26 cellular contexts compared by ENCODE assay signal in the genomic region with DNA sequence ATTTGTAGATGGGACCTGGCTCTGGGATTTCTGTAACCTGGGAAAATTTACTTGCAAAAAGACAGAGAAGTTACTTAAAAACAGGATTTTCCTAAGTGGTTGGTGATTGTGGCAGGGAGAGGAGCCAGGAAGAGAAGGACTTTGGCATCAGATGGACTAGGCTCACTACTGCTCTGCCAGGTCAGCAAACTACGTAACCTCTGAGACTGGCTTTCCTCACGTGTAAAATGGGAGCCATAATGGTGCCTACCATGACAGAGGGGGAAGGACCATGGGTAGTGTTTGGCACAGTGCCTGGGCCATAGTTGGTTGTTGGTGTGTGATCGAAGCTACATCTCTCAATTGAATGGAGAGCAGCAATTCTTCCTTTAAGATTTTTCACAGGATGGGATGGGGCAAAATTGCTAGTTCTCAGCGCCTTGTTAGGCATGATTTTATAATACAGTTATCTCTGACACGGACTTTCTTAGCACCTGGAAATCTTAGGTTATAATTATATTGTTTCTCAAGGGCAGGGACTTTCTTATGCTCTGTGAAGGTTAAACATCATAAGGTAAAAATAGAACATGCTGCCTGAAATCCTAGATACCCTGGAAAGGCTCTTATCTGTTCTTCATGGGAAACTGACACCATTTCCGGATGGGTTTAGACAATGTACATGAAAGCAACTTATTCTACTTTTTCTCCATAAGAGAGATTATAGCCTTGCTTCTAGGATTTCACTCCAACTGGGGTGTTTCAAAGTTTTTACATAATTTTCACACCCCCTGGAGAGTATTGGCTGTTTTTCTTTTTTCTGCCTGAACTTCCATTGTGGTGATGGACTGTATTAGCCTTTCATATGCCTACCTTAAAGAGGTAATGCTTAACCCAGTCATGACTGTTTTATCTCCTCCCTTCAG. TPM values are rescaled to one million over a fixed set of nuclear protein-coding genes. Genes with fewer than 3 reads are reported as not detected.
DNase-seq lines count a peak whose midpoint lies in the region; ATAC-seq and TF ChIP-seq lines count a peak whose summit lies in the region.
"Had no signal": no experiment of that assay in that cellular context is flagged by ENCODE, and none has a peak within 500 bp of the region (broad histone marks: within the 10 kb centered on the region; RNA-seq: fewer than 3 reads in every experiment).

No MANE protein-coding gene starts in this region.

- H3K4me1 ChIP-seq in left ventricle myocardium inferior (peaks cover 57% of the 10 kb centered on the region), right atrium auricular region (peaks cover 0 to 36% of the 10 kb centered on the region in 2 donors), right lobe of liver (peaks cover 0 to 6% (median 0%) of the 10 kb centered on the region in 4 donors), MM.1S (ENCODE audit: low read length) (no peaks in the 10 kb centered on the region)
- H3K4me1 ChIP-seq: Caco-2, HAP-1 had no signal

- peak; percentile 59 to 92 (median 62) for ATAC-seq in right lobe of liver
- no peak for ATAC-seq in HG03520 (IDR thresholded peaks at IDR 0.05; ENCODE audit: unreplicated experiment)
- ATAC-seq in HG02571 (IDR thresholded peaks at IDR 0.05; ENCODE audit: unreplicated experiment), result no peak
- ATAC-seq: effector memory CD8-positive, alpha-beta T cell; PC-3; T-helper 17 cell had no signal

- H3K4me2 ChIP-seq in MM.1S (ENCODE audit: low read depth, low read length), result no peak overlapping the region

- DNase-seq in left ventricle myocardium inferior (no peak), right atrium auricular region (ENCODE audit: low spot score) (no peak), chondrocyte (ENCODE audit: low spot score) (no peak), right lobe of liver (peak in 1 of 3 donors; percentile 54), MM.1S (no peak)
- DNase-seq: activated CD4-positive, alpha-beta T cell treated with anti-CD3 and anti-CD28 coated beads, Interleukin-2, amount 50 U/mL, for 4 hours; activated gamma-delta T cell treated with Interleukin-2 at 50 U/mL for 16 hours; activated T-cell treated with anti-CD3 and anti-CD28 coated beads, Interleukin-2, amount 50 U/mL, for 48 hours; Caco-2; DMS79; effector memory CD8-positive, alpha-beta T cell; erythroblast; kidney glomerular epithelial cell; NCI-H1694; NCI-H526; PC-3; posterior cingulate gyrus; SHP77; stimulated activated CD4-positive, alpha-beta T cell treated with anti-CD3 and anti-CD28 coated beads, Interleukin-4, amount 100 ng/mL, for 24 hours; T-helper 17 cell; transverse colon had no signal

- H3K4me1 Mint-ChIP-seq in chondrocyte (ENCODE audit: low read depth), result peaks cover 90% of the 10 kb centered on the region
- H3K4me1 Mint-ChIP-seq: CD14-positive monocyte, T-helper 17 cell had no signal

- H3K79me2 ChIP-seq in MM.1S (ENCODE audit: low read length), result no peaks in the 10 kb centered on the region

- intact Hi-C loops in left ventricle myocardium inferior (cut with micrococcal nuclease), result no loop called here
- intact Hi-C loops in right lobe of liver (cut with DNase I), result no loop called here

- H3K27ac Mint-ChIP-seq in chondrocyte (ENCODE audit: unreplicated experiment), result peak overlapping the region; percentile 55
- H3K27ac Mint-ChIP-seq: CD14-positive monocyte; effector memory CD8-positive, alpha-beta T cell; T-helper 17 cell had no signal

- no peak overlapping the region for H3K4me3 Mint-ChIP-seq in chondrocyte (ENCODE audit: unreplicated experiment)
- H3K4me3 Mint-ChIP-seq: CD14-positive monocyte; effector memory CD8-positive, alpha-beta T cell; T-helper 17 cell had no signal

- H2AFZ ChIP-seq in MM.1S (ENCODE audit: low read length), result no peak overlapping the region

- H3F3A ChIP-seq in MM.1S (ENCODE audit: insufficient read depth, low read length), result no peaks in the 10 kb centered on the region

- H3K27me3 Mint-ChIP-seq in chondrocyte (ENCODE audit: low read depth), result no peaks in the 10 kb centered on the region

- H3K9me3 Mint-ChIP-seq in chondrocyte (ENCODE audit: low read depth), result no peaks in the 10 kb centered on the region
- H3K9me3 Mint-ChIP-seq: effector memory CD8-positive, alpha-beta T cell had no signal

- TF ChIP-seq CTCF in left ventricle myocardium inferior (IDR thresholded peaks at IDR 0.05; ENCODE audit: borderline replicate concordance), result no peak
- TF ChIP-seq CTCF in right atrium auricular region (IDR thresholded peaks at IDR 0.05), result no peak
- TF ChIP-seq CTCF in chondrocyte (IDR thresholded peaks at IDR 0.05), result no peak
- no peak for TF ChIP-seq CTCF in right lobe of liver (IDR thresholded peaks at IDR 0.05)
- TF ChIP-seq CTCF in MM.1S (IDR thresholded peaks at IDR 0.05; ENCODE audit: low read length), result no peak

- H3K4me3 ChIP-seq in left ventricle myocardium inferior, result no peak overlapping the region
- no peak overlapping the region for H3K4me3 ChIP-seq in right atrium auricular region
- H3K4me3 ChIP-seq in right lobe of liver, result no peak overlapping the region
- no peak overlapping the region for H3K4me3 ChIP-seq in MM.1S (ENCODE audit: low read length)
- H3K4me3 ChIP-seq: ascending aorta, HAP-1, transverse colon had no signal

- H3K9me3 ChIP-seq in left ventricle myocardium inferior (replicated peaks), result no peaks in the 10 kb centered on the region
- H3K9me3 ChIP-seq in right atrium auricular region, result no peaks in the 10 kb centered on the region
- H3K9me3 ChIP-seq in right lobe of liver, result no peaks in the 10 kb centered on the region
- no peaks in the 10 kb centered on the region for H3K9me3 ChIP-seq in MM.1S (replicated peaks; ENCODE audit: insufficient read depth, low read length)
- H3K9me3 ChIP-seq: ascending aorta, Caco-2, HAP-1, transverse colon had no signal

- no peaks in the 10 kb centered on the region for H4K20me1 ChIP-seq in MM.1S (ENCODE audit: insufficient read depth, low read length)

- no peaks in the 10 kb centered on the region for H3K36me3 ChIP-seq in left ventricle myocardium inferior
- no peaks in the 10 kb centered on the region for H3K36me3 ChIP-seq in right atrium auricular region
- H3K36me3 ChIP-seq in right lobe of liver, result no peaks in the 10 kb centered on the region
- H3K36me3 ChIP-seq in MM.1S (replicated peaks; ENCODE audit: insufficient read depth, low read length), result no peaks in the 10 kb centered on the region
- H3K36me3 ChIP-seq: ascending aorta, HAP-1, transverse colon had no signal

- no peak overlapping the region for H3K9ac ChIP-seq in MM.1S (ENCODE audit: low read length)

- 58% methylated on average over 6 of the region's 6 CpGs for WGBS in right lobe of liver (ENCODE audit: insufficient coverage, low coverage, low lambda C conversion rate, missing lambda C conversion rate)

- H3K27me3 ChIP-seq in left ventricle myocardium inferior (ENCODE audit: low read depth) (no peaks in the 10 kb centered on the region), right atrium auricular region (no peaks in the 10 kb centered on the region), right lobe of liver (no peaks in the 10 kb centered on the region), MM.1S (replicated peaks; ENCODE audit: insufficient read depth, low read length) (no peaks in the 10 kb centered on the region)
- H3K27me3 ChIP-seq: ascending aorta, transverse colon had no signal

- H3K27ac ChIP-seq in left ventricle myocardium inferior (replicated peaks), result peak overlapping the region; percentile 33
- no peak overlapping the region for H3K27ac ChIP-seq in right atrium auricular region
- no peak overlapping the region for H3K27ac ChIP-seq in right lobe of liver
- H3K27ac ChIP-seq in MM.1S (ENCODE audit: low read length), result no peak overlapping the region
- H3K27ac ChIP-seq: transverse colon had no signal

- H3K36me3 Mint-ChIP-seq in chondrocyte (ENCODE audit: low read depth), result peaks cover 15% of the 10 kb centered on the region
- H3K36me3 Mint-ChIP-seq: CD14-positive monocyte had no signal

- H3K9me2 ChIP-seq in MM.1S (replicated peaks; ENCODE audit: insufficient read depth, low read length), result no peaks in the 10 kb centered on the region

- TF ChIP-seq POLR2A in right lobe of liver (IDR thresholded peaks at IDR 0.05), result no peak

RNA-seq across cellular contexts. Expression of a gene that starts 10.9 kb away (rescaled TPM):
- total RNA-seq in left ventricle myocardium inferior (14.0 TPM), right atrium auricular region (10 to 100 TPM; 12.9 to 40.8 TPM), chondrocyte (75.2 to 131 TPM (median 123 TPM) in 3 replicates), right lobe of liver (under 1 TPM; 0.04 to 0.58 (median 0.37) TPM)
- total RNA-seq: T-helper 17 cell had no signal

Comparison
In these comparisons a context has a peak if more than half of its experiments do, and no peak if none do; other contexts are left out.
1. ATAC-seq: peak in right lobe of liver (4 of 4); none in HG03520 (single experiment) and HG02571 (single experiment).